13 cellular contexts compared by ENCODE assay signal in the genomic region with DNA sequence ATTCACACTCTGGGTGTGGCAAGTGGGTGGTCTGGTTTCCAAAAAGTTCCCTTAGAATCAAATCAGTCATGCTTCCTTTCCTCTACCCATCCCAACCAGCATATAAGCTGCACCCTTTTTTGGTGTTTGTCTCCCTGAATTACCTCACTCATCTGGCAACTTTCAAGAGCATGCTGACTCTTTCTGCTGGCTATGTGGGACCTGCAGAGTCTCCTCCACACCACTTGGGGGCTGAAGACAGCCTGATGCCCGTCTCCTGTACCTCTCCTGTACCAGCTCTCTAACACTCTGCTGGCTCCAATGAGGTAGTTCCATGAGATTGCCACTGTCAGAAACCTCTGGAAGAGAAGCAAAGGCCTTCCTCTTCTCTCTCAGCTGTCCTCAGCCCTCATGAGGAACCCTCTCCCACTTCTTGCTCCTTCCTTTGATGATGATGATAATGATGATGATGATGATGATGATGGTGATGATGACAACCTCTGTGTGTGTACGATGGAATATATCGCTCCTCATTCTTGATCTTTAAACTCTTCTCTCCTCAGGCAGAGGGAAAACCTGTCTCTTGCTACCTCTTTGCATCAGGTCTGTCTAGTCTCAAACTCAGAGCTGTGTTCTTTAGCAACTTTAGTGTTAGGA.
DNase-seq lines count a peak whose midpoint lies in the region; ATAC-seq and TF ChIP-seq lines count a peak whose summit lies in the region.
"Had no signal": no experiment of that assay in that cellular context is flagged by ENCODE, and none has a peak within 500 bp of the region (broad histone marks: within the 10 kb centered on the region; RNA-seq: fewer than 3 reads in every experiment).

No MANE protein-coding gene starts in this region.

- no TSS peak for BruUV-seq in Calu3 (replicated peaks; lab: Mats Ljungman, UMichigan)
- no TSS peak for BruUV-seq in PC-9 (replicated peaks; lab: Mats Ljungman, UMichigan)

- no peaks in the 10 kb centered on the region for H3K36me3 Mint-ChIP-seq in Calu3 (ENCODE audit: insufficient read depth, unreplicated experiment)
- no peaks in the 10 kb centered on the region for H3K36me3 Mint-ChIP-seq in activated T-cell treated with anti-CD3 and anti-CD28 coated beads, Interleukin-2, amount 50 U/mL, for 24 hours (ENCODE audit: low read depth)
- H3K36me3 Mint-ChIP-seq: activated naive CD8-positive, alpha-beta T cell treated with anti-CD3 and anti-CD28 coated beads, Interleukin-2, amount 10 ng/mL, durations not matched to agents 7 days and 5 days; CD4-positive, alpha-beta memory T cell had no signal

- intact Hi-C loops in Calu3 (cut with micrococcal nuclease; ENCODE audit: unreplicated experiment), result no loop called here
- intact Hi-C loops in PC-9 (cut with micrococcal nuclease; ENCODE audit: unreplicated experiment), result no loop called here

- H3K9me2 ChIP-seq in PC-9 (ENCODE audit: insufficient read depth), result no peaks in the 10 kb centered on the region

- H3K27me3 Mint-ChIP-seq in Calu3 (ENCODE audit: unreplicated experiment), result peaks cover 33% of the 10 kb centered on the region
- peaks cover 25% of the 10 kb centered on the region for H3K27me3 Mint-ChIP-seq in activated T-cell treated with anti-CD3 and anti-CD28 coated beads, Interleukin-2, amount 50 U/mL, for 24 hours

- no peak overlapping the region for H3K4me2 ChIP-seq in PC-9

- H3K36me3 ChIP-seq in H7 (replicated peaks; ENCODE audit: control insufficient read depth, insufficient read depth, low read length) (no peaks in the 10 kb centered on the region), PC-9 (ENCODE audit: low read depth) (no peaks in the 10 kb centered on the region)

- TF ChIP-seq CTCF in Calu3 (IDR thresholded peaks at IDR 0.05; ENCODE audit: unreplicated experiment) (no peak), PC-9 (conservative IDR thresholded peaks at IDR 0.05) (peak; percentile 41; the same call in 1 of the 2 replicates)

- CTCF ChIA-PET in Calu3 (lab: Charles Lee) (no interaction called here), PC-9 (lab: Charles Lee) (no interaction called here)

- no peaks in the 10 kb centered on the region for H3F3A ChIP-seq in PC-9 (ENCODE audit: insufficient read depth, low read depth)

- H3K27ac Mint-ChIP-seq in Calu3 (ENCODE audit: unreplicated experiment), result no peak overlapping the region
- H3K27ac Mint-ChIP-seq in activated T-cell treated with anti-CD3 and anti-CD28 coated beads, Interleukin-2, amount 50 U/mL, for 24 hours, result no peak overlapping the region
- H3K27ac Mint-ChIP-seq: activated naive CD8-positive, alpha-beta T cell treated with anti-CD3 and anti-CD28 coated beads, Interleukin-2, amount 10 ng/mL, durations not matched to agents 7 days and 5 days; CD4-positive, alpha-beta memory T cell had no signal

- no peak overlapping the region for H3K27ac ChIP-seq in PC-9

- DNase-seq in Calu3, result peak; percentile 15
- DNase-seq in H7, result peak; percentile 30
- no peak for DNase-seq in PC-9
- peak; percentile 9 for DNase-seq in glomerular visceral epithelial cell (ENCODE audit: extremely low spot score)
- DNase-seq in KBM-7, result no peak
- no peak for DNase-seq in activated T-cell treated with anti-CD3 and anti-CD28 coated beads, Interleukin-2, amount 50 U/mL, for 24 hours
- no peak for DNase-seq in nucleus accumbens (lab: John Stamatoyannopoulos, UW)
- DNase-seq: activated naive CD8-positive, alpha-beta T cell treated with anti-CD3 and anti-CD28 coated beads, Interleukin-2, amount 10 ng/mL, durations not matched to agents 7 days and 5 days; CD4-positive, alpha-beta memory T cell; islet precursor cell; KG1; NCI-H82 had no signal

- H3K4me1 ChIP-seq in PC-9 (replicated peaks; ENCODE audit: insufficient read depth), result no peaks in the 10 kb centered on the region

- in situ Hi-C loops in KBM-7 (cut with MboI; ENCODE audit: low pct_unique_long_range_greater_than_20kb, low sequenced_read_pairs), result no loop called here

- no peak for ATAC-seq in GM21381 (IDR thresholded peaks at IDR 0.05; ENCODE audit: unreplicated experiment)

- POLR2A ChIA-PET in PC-9 (lab: Charles Lee; ENCODE audit: unreplicated experiment), result no interaction called here

- no peaks in the 10 kb centered on the region for H3K9me3 ChIP-seq in PC-9 (ENCODE audit: insufficient read depth, low read depth)

- H3K79me2 ChIP-seq in PC-9 (ENCODE audit: low read depth), result no peaks in the 10 kb centered on the region

- no peak overlapping the region for H3K4me3 Mint-ChIP-seq in Calu3 (ENCODE audit: low read depth, unreplicated experiment)
- H3K4me3 Mint-ChIP-seq in activated T-cell treated with anti-CD3 and anti-CD28 coated beads, Interleukin-2, amount 50 U/mL, for 24 hours, result no peak overlapping the region
- H3K4me3 Mint-ChIP-seq: activated naive CD8-positive, alpha-beta T cell treated with anti-CD3 and anti-CD28 coated beads, Interleukin-2, amount 10 ng/mL, durations not matched to agents 7 days and 5 days; CD4-positive, alpha-beta memory T cell had no signal

- no peaks in the 10 kb centered on the region for H3K4me1 Mint-ChIP-seq in Calu3 (ENCODE audit: low read depth, unreplicated experiment)
- no peaks in the 10 kb centered on the region for H3K4me1 Mint-ChIP-seq in activated T-cell treated with anti-CD3 and anti-CD28 coated beads, Interleukin-2, amount 50 U/mL, for 24 hours (ENCODE audit: low read depth)
- H3K4me1 Mint-ChIP-seq: activated naive CD8-positive, alpha-beta T cell treated with anti-CD3 and anti-CD28 coated beads, Interleukin-2, amount 10 ng/mL, durations not matched to agents 7 days and 5 days; CD4-positive, alpha-beta memory T cell had no signal

- no peaks in the 10 kb centered on the region for H4K20me1 ChIP-seq in PC-9 (ENCODE audit: insufficient read depth)

- H2AFZ ChIP-seq in PC-9, result no peak overlapping the region

- H3K4me3 ChIP-seq in H7 (ENCODE audit: insufficient read depth, low read depth, low read length) (no peak overlapping the region), PC-9 (no peak overlapping the region)

- H3K27me3 ChIP-seq in H7 (ENCODE audit: control insufficient read depth, insufficient read depth, low read length) (no peaks in the 10 kb centered on the region; the same call in 1 of the 2 replicates), PC-9 (ENCODE audit: insufficient read depth, low read depth) (no peaks in the 10 kb centered on the region)

- H3K9me3 Mint-ChIP-seq in Calu3 (ENCODE audit: low read depth, unreplicated experiment), result peaks cover 5% of the 10 kb centered on the region
- peaks cover 4% of the 10 kb centered on the region for H3K9me3 Mint-ChIP-seq in activated T-cell treated with anti-CD3 and anti-CD28 coated beads, Interleukin-2, amount 50 U/mL, for 24 hours

Comparison
In these comparisons a context has a peak if more than half of its experiments do, and no peak if none do; other contexts are left out.
1. DNase-seq: peak in Calu3 (single experiment), H7 (single experiment) and glomerular visceral epithelial cell (single experiment); none in PC-9 (0 of 2), KBM-7 (single experiment), activated T-cell treated with anti-CD3 and anti-CD28 coated beads, Interleukin-2, amount 50 U/mL, for 24 hours (single experiment) and nucleus accumbens (0 of 56).